ENCODE assay signal across 1 cellular context in the genomic region with DNA sequence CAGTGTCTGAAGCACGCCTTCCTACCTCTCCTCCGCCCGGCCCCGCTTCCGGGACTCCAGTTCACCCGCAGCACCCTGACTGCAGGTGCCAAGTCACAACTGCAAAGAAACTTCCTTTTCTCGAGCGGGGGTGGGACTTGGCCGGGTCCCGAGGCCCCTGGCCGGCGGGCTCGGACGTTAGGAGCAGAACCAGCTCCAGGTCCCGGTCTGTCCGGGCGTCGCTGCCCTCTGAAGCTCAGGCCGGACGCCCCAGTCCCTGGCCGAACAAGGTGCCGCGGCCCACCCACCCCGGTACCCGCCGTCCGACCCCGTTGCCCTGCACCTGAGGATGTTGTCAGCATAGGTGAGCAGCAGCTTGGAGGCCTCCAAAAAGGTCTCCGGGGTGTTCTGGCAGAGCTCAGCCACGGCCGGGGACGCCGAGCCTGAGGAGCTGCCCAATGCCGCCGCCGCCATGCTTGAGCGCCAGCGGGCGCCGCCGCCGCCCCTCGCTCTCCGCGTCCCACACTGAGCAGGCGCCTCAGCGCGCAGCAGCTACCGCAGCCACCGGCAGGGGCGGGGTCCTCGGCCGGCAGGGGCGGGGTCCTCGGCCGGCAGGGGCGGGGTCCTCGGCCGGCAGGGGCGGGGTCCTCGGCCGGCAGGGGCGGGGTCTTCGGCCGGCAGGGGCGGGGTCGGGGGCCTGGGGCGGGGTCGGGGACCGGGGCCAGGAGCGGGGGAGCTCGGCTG.
TF ChIP-seq lines count a peak whose summit lies in the region.

A gene with protein sequence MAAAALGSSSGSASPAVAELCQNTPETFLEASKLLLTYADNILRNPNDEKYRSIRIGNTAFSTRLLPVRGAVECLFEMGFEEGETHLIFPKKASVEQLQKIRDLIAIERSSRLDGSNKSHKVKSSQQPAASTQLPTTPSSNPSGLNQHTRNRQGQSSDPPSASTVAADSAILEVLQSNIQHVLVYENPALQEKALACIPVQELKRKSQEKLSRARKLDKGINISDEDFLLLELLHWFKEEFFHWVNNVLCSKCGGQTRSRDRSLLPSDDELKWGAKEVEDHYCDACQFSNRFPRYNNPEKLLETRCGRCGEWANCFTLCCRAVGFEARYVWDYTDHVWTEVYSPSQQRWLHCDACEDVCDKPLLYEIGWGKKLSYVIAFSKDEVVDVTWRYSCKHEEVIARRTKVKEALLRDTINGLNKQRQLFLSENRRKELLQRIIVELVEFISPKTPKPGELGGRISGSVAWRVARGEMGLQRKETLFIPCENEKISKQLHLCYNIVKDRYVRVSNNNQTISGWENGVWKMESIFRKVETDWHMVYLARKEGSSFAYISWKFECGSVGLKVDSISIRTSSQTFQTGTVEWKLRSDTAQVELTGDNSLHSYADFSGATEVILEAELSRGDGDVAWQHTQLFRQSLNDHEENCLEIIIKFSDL (minus strand): TSS at position 506 of the 723 bp plus-strand sequence. CDS start 53 bp downstream, at position 453.

TF ChIP-seq in K562, 482 proteins besides CTCF, POLR2A, EP300 and RAD21 (continued from another document):
- TF ChIP-seq NR1H2 (CRISPR knock-in tag; IDR thresholded peaks at IDR 0.05): no peak
- TF ChIP-seq, protein P1, sequence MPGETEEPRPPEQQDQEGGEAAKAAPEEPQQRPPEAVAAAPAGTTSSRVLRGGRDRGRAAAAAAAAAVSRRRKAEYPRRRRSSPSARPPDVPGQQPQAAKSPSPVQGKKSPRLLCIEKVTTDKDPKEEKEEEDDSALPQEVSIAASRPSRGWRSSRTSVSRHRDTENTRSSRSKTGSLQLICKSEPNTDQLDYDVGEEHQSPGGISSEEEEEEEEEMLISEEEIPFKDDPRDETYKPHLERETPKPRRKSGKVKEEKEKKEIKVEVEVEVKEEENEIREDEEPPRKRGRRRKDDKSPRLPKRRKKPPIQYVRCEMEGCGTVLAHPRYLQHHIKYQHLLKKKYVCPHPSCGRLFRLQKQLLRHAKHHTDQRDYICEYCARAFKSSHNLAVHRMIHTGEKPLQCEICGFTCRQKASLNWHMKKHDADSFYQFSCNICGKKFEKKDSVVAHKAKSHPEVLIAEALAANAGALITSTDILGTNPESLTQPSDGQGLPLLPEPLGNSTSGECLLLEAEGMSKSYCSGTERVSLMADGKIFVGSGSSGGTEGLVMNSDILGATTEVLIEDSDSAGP (CRISPR knock-in tag; IDR thresholded peaks at IDR 0.05): no peak
- TF ChIP-seq ZNF140 (CRISPR knock-in tag; IDR thresholded peaks at IDR 0.05): no peak
- TF ChIP-seq TAL1 (IDR thresholded peaks at IDR 0.05): no peak
TF ChIP-seq in K562: peak in this region for 112.
